8 cellular contexts compared by ENCODE assay signal in the genomic region with DNA sequence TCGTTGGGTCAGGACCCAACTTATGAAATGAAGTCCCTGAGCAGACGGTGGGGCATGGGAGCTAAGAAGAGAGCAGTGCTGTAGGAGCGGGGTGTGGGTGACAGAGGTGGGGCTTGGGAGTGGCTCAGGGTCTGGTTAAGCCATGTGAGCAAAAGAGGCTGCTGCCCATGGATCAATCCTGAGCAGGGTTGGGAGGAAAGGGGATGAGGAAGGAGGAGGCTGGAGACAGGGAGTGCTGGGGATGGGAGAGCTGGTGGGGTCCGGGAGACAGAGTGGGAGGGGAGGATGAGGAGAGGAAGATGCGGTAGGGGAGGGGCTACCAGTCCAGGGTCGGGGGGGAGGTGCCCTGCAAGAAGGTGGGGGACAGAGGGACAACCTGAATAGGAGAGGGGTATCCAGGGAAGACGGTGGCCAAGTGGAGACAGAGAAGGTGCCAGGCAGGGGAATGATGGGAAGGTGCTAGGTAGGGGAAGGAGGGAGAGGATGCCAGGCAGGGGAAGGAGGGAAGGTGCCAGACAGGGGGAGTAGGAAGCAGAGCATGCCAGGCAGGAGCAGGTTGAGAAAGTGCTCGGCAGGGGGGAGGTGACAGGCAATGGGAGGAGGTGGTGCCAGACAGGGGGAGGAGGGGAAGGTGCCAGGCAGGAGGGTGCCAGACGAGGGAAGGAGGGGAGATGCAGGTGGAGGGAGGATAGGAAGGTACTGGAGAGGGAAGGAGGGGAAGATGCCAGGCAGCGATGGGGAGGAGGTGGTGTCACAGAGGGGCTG. TPM values are rescaled to one million over a fixed set of nuclear protein-coding genes. Genes with fewer than 3 reads are reported as not detected.
DNase-seq lines count a peak whose midpoint lies in the region; ATAC-seq and TF ChIP-seq lines count a peak whose summit lies in the region.

No MANE protein-coding gene starts in this region.

- peak overlapping the region; percentile 14 for H3K4me2 ChIP-seq in PC-9
- peak overlapping the region; percentile 80 for H3K4me2 ChIP-seq in smooth muscle cell

- H3K4me1 ChIP-seq in PC-9 (replicated peaks; ENCODE audit: insufficient read depth) (0 out of 2 replicates have a peak, but pooled peaks cover 4% of the 10 kb centered on the region), smooth muscle cell (ENCODE audit: low read depth) (peaks cover 3% of the 10 kb centered on the region)

- H3K9me3 ChIP-seq in PC-9 (ENCODE audit: insufficient read depth, low read depth) (no peaks in the 10 kb centered on the region), smooth muscle cell (replicated peaks; ENCODE audit: low read depth) (no peaks in the 10 kb centered on the region)

- DNase-seq in NCI-H82 (lab: John Stamatoyannopoulos, UW) (peak; percentile 20), NCI-H82 treated with DMSO at 0.1 percent for 48 hours (lab: John Stamatoyannopoulos, UW; ENCODE audit: unreplicated experiment) (no peak), PC-9 (no peak), fibroblast of the aortic adventitia (ENCODE audit: low read depth) (no peak), smooth muscle cell (lab: John Stamatoyannopoulos, UW; ENCODE audit: unreplicated experiment) (no peak), KBM-7 (no peak), OCI-M1 (lab: John Stamatoyannopoulos, UW) (no peak)

- intact Hi-C loops in PC-9 (cut with micrococcal nuclease; ENCODE audit: unreplicated experiment): no loop called here

- H3K36me3 ChIP-seq in PC-9 (ENCODE audit: low read depth) (no peaks in the 10 kb centered on the region), smooth muscle cell (ENCODE audit: low read depth) (no peaks in the 10 kb centered on the region)

- H4K20me1 ChIP-seq in PC-9 (ENCODE audit: insufficient read depth) (no peaks in the 10 kb centered on the region), smooth muscle cell (ENCODE audit: low read depth) (no peaks in the 10 kb centered on the region)

- no TSS peak for BruUV-seq in PC-9 (replicated peaks; lab: Mats Ljungman, UMichigan)

- no peak for ATAC-seq in HG03045 (IDR thresholded peaks at IDR 0.05; ENCODE audit: unreplicated experiment)

- H3K27me3 ChIP-seq in PC-9 (ENCODE audit: insufficient read depth, low read depth) (peaks cover 61% of the 10 kb centered on the region), smooth muscle cell (ENCODE audit: low read depth) (no peaks in the 10 kb centered on the region)

- H3K79me2 ChIP-seq in PC-9 (ENCODE audit: low read depth): no peaks in the 10 kb centered on the region
- no peaks in the 10 kb centered on the region for H3K79me2 ChIP-seq in smooth muscle cell (ENCODE audit: low read depth)

- CTCF ChIA-PET in PC-9 (lab: Charles Lee): no interaction called here

- H2AFZ ChIP-seq in PC-9: no peak overlapping the region
- H2AFZ ChIP-seq in smooth muscle cell (ENCODE audit: low read depth): no peak overlapping the region

- no peaks in the 10 kb centered on the region for H3K9me2 ChIP-seq in PC-9 (ENCODE audit: insufficient read depth)

- H3K27ac ChIP-seq in PC-9 (no peak overlapping the region), smooth muscle cell (ENCODE audit: low read depth) (no peak overlapping the region)

- POLR2A ChIA-PET in PC-9 (lab: Charles Lee; ENCODE audit: unreplicated experiment): interaction anchor here (0.6 kb wide), 1 partner anchor 376 kb away, joined by 3 read pairs; no protein-coding TSS in a partner anchor

- in situ Hi-C loops in KBM-7 (cut with MboI; ENCODE audit: low pct_unique_long_range_greater_than_20kb, low sequenced_read_pairs): no loop called here

- TF ChIP-seq CTCF in PC-9 (conservative IDR thresholded peaks at IDR 0.05) (no peak), fibroblast of the aortic adventitia (IDR thresholded peaks at IDR 0.05; ENCODE audit: insufficient read depth, low read length) (no peak), smooth muscle cell (IDR thresholded peaks at IDR 0.05; ENCODE audit: borderline replicate concordance, insufficient read depth, poor library complexity, severe bottlenecking) (no peak)

- H3K4me3 ChIP-seq in PC-9: no peak overlapping the region
- peak overlapping the region; percentile 65 for H3K4me3 ChIP-seq in fibroblast of the aortic adventitia (ENCODE audit: low read depth, low read length)
- H3K4me3 ChIP-seq in smooth muscle cell: no peak overlapping the region

- H3F3A ChIP-seq in PC-9 (ENCODE audit: insufficient read depth, low read depth): no peaks in the 10 kb centered on the region
- no peaks in the 10 kb centered on the region for H3F3A ChIP-seq in smooth muscle cell (ENCODE audit: low read depth)

- 29% methylated on average over 5 of the region's 10 CpGs for WGBS in smooth muscle cell (ENCODE audit: low lambda C conversion rate)

- H3K9ac ChIP-seq in smooth muscle cell (ENCODE audit: low read depth): no peak overlapping the region

RNA-seq across cellular contexts. Expression of a gene that starts 27.5 kb away (rescaled TPM):
- 4.6 and 5.7 TPM in 2 replicates for total RNA-seq in PC-9 (2021)
- total RNA-seq in fibroblast of the aortic adventitia (ENCODE audit: low replicate concordance): 44.9 and 59.7 TPM in 2 replicates
- total RNA-seq in smooth muscle cell: 35.8 and 44.4 TPM in 2 replicates
- polyA plus RNA-seq in smooth muscle cell: 58.1 and 66.3 TPM in 2 replicates

RNA-seq across cellular contexts. Expression of a gene that starts 43.7 kb away (rescaled TPM):
- total RNA-seq in PC-9 (2021): 47.4 and 54.9 TPM in 2 replicates
- total RNA-seq in fibroblast of the aortic adventitia (ENCODE audit: low replicate concordance): 33.0 and 47.0 TPM in 2 replicates
- total RNA-seq in smooth muscle cell: 42.3 and 43.7 TPM in 2 replicates
- 70.8 and 71.8 TPM in 2 replicates for polyA plus RNA-seq in smooth muscle cell

RNA-seq across cellular contexts. Expression of a gene that starts 49.0 kb away (rescaled TPM):
- total RNA-seq in PC-9 (2021): 45.8 and 49.4 TPM in 2 replicates
- total RNA-seq in fibroblast of the aortic adventitia (ENCODE audit: low replicate concordance): 18.8 and 50.9 TPM in 2 replicates
- total RNA-seq in smooth muscle cell: 30.5 and 35.1 TPM in 2 replicates
- 24.2 and 26.5 TPM in 2 replicates for polyA plus RNA-seq in smooth muscle cell
